12 cellular contexts compared by ENCODE assay signal in genomic region chr5:172748341-172748843, GRCh38. TPM values are rescaled to one million over a fixed set of nuclear protein-coding genes. Genes with fewer than 3 reads are reported as not detected.
DNase-seq lines count a peak whose midpoint lies in the region; ATAC-seq, FAIRE-seq and TF ChIP-seq lines count a peak whose summit lies in the region.
"Had no signal": no experiment of that assay in that cellular context is flagged by ENCODE, and none has a peak within 500 bp of the region (broad histone marks: within the 10 kb centered on the region; RNA-seq: fewer than 3 reads in every experiment).

No MANE protein-coding gene starts in this region.

- H3K27me3 ChIP-seq in HUES48 (ENCODE audit: control insufficient read depth, insufficient read depth, low read length): 0 out of 2 replicates have a peak, but pooled peaks cover 3% of the 10 kb centered on the region
- H3K27me3 ChIP-seq in esophagus (ENCODE audit: control insufficient read depth in 1 of 2, insufficient read depth in 2 of 2, low read length in 2 of 2): no peaks in the 10 kb centered on the region
- H3K27me3 ChIP-seq in gastrocnemius medialis: no peaks in the 10 kb centered on the region
- H3K27me3 ChIP-seq in small intestine (ENCODE audit: control insufficient read depth in 2 of 2, insufficient read depth in 2 of 2, low read length in 2 of 2): no peaks in the 10 kb centered on the region

- H3K36me3 ChIP-seq in HUES48 (ENCODE audit: control insufficient read depth, insufficient read depth, low read length): no peaks in the 10 kb centered on the region
- H3K36me3 ChIP-seq in esophagus (ENCODE audit: control insufficient read depth in 2 of 2, insufficient read depth in 2 of 2, low read length in 1 of 2): no peaks in the 10 kb centered on the region
- no peaks in the 10 kb centered on the region for H3K36me3 ChIP-seq in gastrocnemius medialis
- no peaks in the 10 kb centered on the region for H3K36me3 ChIP-seq in small intestine (ENCODE audit: control insufficient read depth in 2 of 2, insufficient read depth in 2 of 2, low read length in 2 of 2)

- intact Hi-C loops in gastrocnemius medialis (cut with DNase I; ENCODE audit: low total_unique reads): no loop called here

- ATAC-seq in gastrocnemius medialis: peak; percentile 41 to 44

- H3K27ac ChIP-seq in HUES48 (ENCODE audit: low read depth, low read length): no peak overlapping the region
- peak overlapping the region; percentile 74 to 77 for H3K27ac ChIP-seq in esophagus (ENCODE audit: low read depth in 2 of 2, low read length in 1 of 2)
- H3K27ac ChIP-seq in gastrocnemius medialis: peak overlapping the region; percentile 70 to 78 (median 74)
- H3K27ac ChIP-seq in small intestine (ENCODE audit: low read depth in 1 of 2, low read length in 1 of 2): peak overlapping the region in 1 of 2 donors; percentile 71

- 52 to 61% methylated on average over 36 of the region's 36 CpGs for WGBS in esophagus, 2 donors
- WGBS in small intestine, 3 donors: 55 to 72% (median 67%) methylated on average over 35 to 36 of the region's 36 CpGs

- H3K9me3 ChIP-seq in HUES48 (ENCODE audit: control insufficient read depth, insufficient read depth, low read length) (no peaks in the 10 kb centered on the region), esophagus (ENCODE audit: control insufficient read depth in 2 of 2, insufficient read depth in 1 of 2, low read depth in 1 of 2, low read length in 1 of 2) (no peaks in the 10 kb centered on the region), gastrocnemius medialis (no peaks in the 10 kb centered on the region), small intestine (ENCODE audit: control insufficient read depth, low read depth) (no peaks in the 10 kb centered on the region)
- H3K9me3 ChIP-seq: SK-N-SH had no signal

- peak; percentile 90 for DNase-seq in left kidney (ENCODE audit: low read depth, low spot score)
- DNase-seq in gastrocnemius medialis: no peak
- DNase-seq in SIG-M5 (lab: John Stamatoyannopoulos, UW): no peak
- no peak for DNase-seq in small intestine
- no peak for DNase-seq in activated gamma-delta T cell (lab: John Stamatoyannopoulos, UW)
- no peak for DNase-seq in NCI-H748 treated with DMSO at 0.1 percent for 48 hours (lab: John Stamatoyannopoulos, UW)
- DNase-seq: ACHN, DND-41, NCI-H1105, SK-N-SH had no signal

- peak; percentile 23 to 60 for TF ChIP-seq POLR2A in gastrocnemius medialis (IDR thresholded peaks at IDR 0.05)

- TF ChIP-seq CTCF in gastrocnemius medialis (IDR thresholded peaks at IDR 0.05 in 4 of 5, conservative IDR thresholded peaks at IDR 0.05 in 1 of 5): no peak

- H3K4me1 ChIP-seq in HUES48 (ENCODE audit: control insufficient read depth, insufficient read depth, low read length): peaks cover 3% of the 10 kb centered on the region
- peaks cover 0 to 14% of the 10 kb centered on the region in 2 donors for H3K4me1 ChIP-seq in esophagus (ENCODE audit: control insufficient read depth in 2 of 2, insufficient read depth in 2 of 2, low read length in 1 of 2)
- peaks cover 23 to 25% of the 10 kb centered on the region in 2 donors for H3K4me1 ChIP-seq in gastrocnemius medialis
- no peaks in the 10 kb centered on the region for H3K4me1 ChIP-seq in small intestine (ENCODE audit: control insufficient read depth in 2 of 2, insufficient read depth in 1 of 2, low read depth in 1 of 2, low read length in 1 of 2)

- H3K9ac ChIP-seq in HUES48 (ENCODE audit: low read depth, low read length): 0 out of 2 replicates have a peak overlapping the region, but pooled peaks have one; percentile 1
- H3K9ac ChIP-seq: SK-N-SH had no signal

- FAIRE-seq in small intestine (lab: Jason Lieb, UNC): no peak

- in situ Hi-C loops in gastrocnemius medialis (cut with MboI; ENCODE audit: low sequenced_read_pairs in 4 of 4): no loop called here

- 0 out of 2 replicates have a peak overlapping the region, but pooled peaks have one; percentile 9 for H3K4me3 ChIP-seq in HUES48 (ENCODE audit: low read depth, low read length)
- no peak overlapping the region for H3K4me3 ChIP-seq in esophagus (ENCODE audit: low read depth in 1 of 2, low read length in 2 of 2)
- H3K4me3 ChIP-seq in gastrocnemius medialis: peak overlapping the region in 2 of 4 donors; percentile 6 to 13
- H3K4me3 ChIP-seq in small intestine (ENCODE audit: low read depth in 1 of 2, low read length in 2 of 2): no peak overlapping the region

RNA-seq across cellular contexts. Expression of gene DUSP1, which starts 22.6 kb away (rescaled TPM):
- 100 to 1,000 TPM in 1 of 2 donors, 10 to 100 TPM in 1; 90.4 to 129 TPM for polyA plus RNA-seq in esophagus
- 1,000 to 10,000 TPM in 1 of 4 donors, 100 to 1,000 TPM in 3; 345 to 1,004 (median 793) TPM for total RNA-seq in gastrocnemius medialis
- 100 to 1,000 TPM in 1 of 3 donors, 10 to 100 TPM in 2; 64.4 to 216 (median 65.4) TPM for polyA plus RNA-seq in small intestine
